In the genomic region with DNA sequence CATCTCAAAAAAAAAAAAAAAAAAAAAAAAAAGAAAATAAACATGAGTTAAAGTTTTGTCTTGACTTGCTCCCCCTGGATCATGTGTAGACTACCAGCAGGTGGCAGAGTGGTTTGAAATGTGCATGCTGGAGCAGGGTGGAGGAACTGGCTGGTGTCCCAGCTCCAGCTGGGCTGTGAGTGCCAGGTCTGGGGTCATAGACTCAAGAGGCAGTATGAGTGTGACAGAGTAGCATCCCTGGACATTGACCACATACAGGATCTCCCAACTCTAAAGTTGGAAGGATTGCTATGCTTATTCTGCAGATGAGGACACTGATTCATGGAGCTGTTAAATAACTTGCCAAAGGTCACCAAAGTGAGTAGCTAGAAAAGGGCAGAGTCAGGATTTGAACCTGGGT, we compare ENCODE assay signal across 8 cellular contexts.
DNase-seq lines count a peak whose midpoint lies in the region; ATAC-seq and TF ChIP-seq lines count a peak whose summit lies in the region.

No MANE protein-coding gene starts in this region.

- H3K27ac ChIP-seq in left lung = no peak overlapping the region
- no peak overlapping the region for H3K27ac ChIP-seq in spleen

- intact Hi-C loops in MCF 10A (cut with micrococcal nuclease) = loop anchor here (2.0 kb wide), 1 partner anchor 213 kb away; no protein-coding TSS in a partner anchor
- intact Hi-C loops in left lung (cut with DNase I) = no loop called here
- intact Hi-C loops in spleen (cut with DNase I; ENCODE audit: low total_unique reads) = no loop called here

- H3K4me3 Mint-ChIP-seq in MCF 10A (ENCODE audit: unreplicated experiment) = no peak overlapping the region

- POLR2A ChIA-PET in MCF 10A (lab: Yijun Ruan, JAX) = no interaction called here

- H3K27me3 Mint-ChIP-seq in MCF 10A (ENCODE audit: insufficient read depth, unreplicated experiment) = peaks cover 57% of the 10 kb centered on the region

- H3K9me3 ChIP-seq in left lung = no peaks in the 10 kb centered on the region
- no peaks in the 10 kb centered on the region for H3K9me3 ChIP-seq in spleen

- H3K27me3 ChIP-seq in left lung (no peaks in the 10 kb centered on the region), spleen (replicated peaks in 1 of 7) (peaks cover 0 to 70% (median 0%) of the 10 kb centered on the region in 7 donors)

- CTCF ChIA-PET in MCF 10A (lab: Yijun Ruan, JAX) = interaction anchor here (0.6 to 3.0 kb wide), 10 partner anchors 8 to 757 kb away, joined by 3 to 9 read pairs (median 3); no protein-coding TSS in a partner anchor

- no peaks in the 10 kb centered on the region for H3K36me3 ChIP-seq in left lung
- H3K36me3 ChIP-seq in spleen = no peaks in the 10 kb centered on the region

- H3K4me1 Mint-ChIP-seq in MCF 10A (ENCODE audit: insufficient read depth, unreplicated experiment) = no peaks in the 10 kb centered on the region

- peak; percentile 21 for TF ChIP-seq CTCF in MCF 10A (IDR thresholded peaks at IDR 0.05; ENCODE audit: unreplicated experiment)
- no peak for TF ChIP-seq CTCF in left lung (IDR thresholded peaks at IDR 0.05)
- peak in 2 of 11 experiments; percentile 6 to 12 for TF ChIP-seq CTCF in spleen (IDR thresholded peaks at IDR 0.05 in 8 of 11, conservative IDR thresholded peaks at IDR 0.05 in 3 of 11)

- no TSS peak for BruUV-seq in MCF 10A (replicated peaks; lab: Mats Ljungman, UMichigan)

- no peak for TF ChIP-seq EP300 in Ishikawa (IDR thresholded peaks at IDR 0.05; ENCODE audit: borderline replicate concordance)

- no peaks in the 10 kb centered on the region for H3K9me3 Mint-ChIP-seq in MCF 10A (ENCODE audit: unreplicated experiment)

- peaks cover 5% of the 10 kb centered on the region for H3K36me3 Mint-ChIP-seq in MCF 10A (ENCODE audit: insufficient read depth, unreplicated experiment)

- peak; percentile 22; the same call in 1 of the 2 replicates for TF ChIP-seq RAD21 in Ishikawa (IDR thresholded peaks at IDR 0.05; ENCODE audit: low read depth)

- no peaks in the 10 kb centered on the region for H3K4me1 ChIP-seq in left lung
- H3K4me1 ChIP-seq in spleen = no peaks in the 10 kb centered on the region

- ATAC-seq in left lung = peak; percentile 38
- no peak for ATAC-seq in HG03025 (IDR thresholded peaks at IDR 0.05; ENCODE audit: low FRiP score, unreplicated experiment)
- ATAC-seq in HG02642 (IDR thresholded peaks at IDR 0.05; ENCODE audit: poor library complexity, unreplicated experiment) = no peak

- H3K4me3 ChIP-seq in left lung (no peak overlapping the region), spleen (no peak overlapping the region)

- no peak overlapping the region for H3K27ac Mint-ChIP-seq in MCF 10A (ENCODE audit: low read depth, unreplicated experiment)

- TF ChIP-seq POLR2A in spleen (IDR thresholded peaks at IDR 0.05) = no peak

- DNase-seq in DMS53 (lab: John Stamatoyannopoulos, UW) (peak; percentile 75), MCF 10A (ENCODE audit: unreplicated experiment) (peak; percentile 52), left lung (no peak), spleen (no peak), NCI-H2029 treated with DMSO at 0.1 percent for 48 hours (lab: John Stamatoyannopoulos, UW) (no peak)

TF ChIP-seq in Ishikawa, 13 proteins besides CTCF, POLR2A, EP300 and RAD21:
- TF ChIP-seq CEBPB (IDR thresholded peaks at IDR 0.05) (no peak), TEAD4 (IDR thresholded peaks at IDR 0.05) (no peak), CREB1 (IDR thresholded peaks at IDR 0.05; ENCODE audit: low read depth) (no peak), ZBTB7A (IDR thresholded peaks at IDR 0.05; ENCODE audit: low read depth) (no peak), YY1 (IDR thresholded peaks at IDR 0.05; ENCODE audit: low read depth) (no peak), TCF12 (IDR thresholded peaks at IDR 0.05; ENCODE audit: low read depth) (no peak), NFIC (IDR thresholded peaks at IDR 0.05) (no peak), FOXM1 (IDR thresholded peaks at IDR 0.05; ENCODE audit: borderline replicate concordance, low read depth) (no peak), EGR1 (IDR thresholded peaks at IDR 0.05) (no peak), TAF1 (IDR thresholded peaks at IDR 0.05; ENCODE audit: low read depth) (no peak)
- TF ChIP-seq, protein P1, sequence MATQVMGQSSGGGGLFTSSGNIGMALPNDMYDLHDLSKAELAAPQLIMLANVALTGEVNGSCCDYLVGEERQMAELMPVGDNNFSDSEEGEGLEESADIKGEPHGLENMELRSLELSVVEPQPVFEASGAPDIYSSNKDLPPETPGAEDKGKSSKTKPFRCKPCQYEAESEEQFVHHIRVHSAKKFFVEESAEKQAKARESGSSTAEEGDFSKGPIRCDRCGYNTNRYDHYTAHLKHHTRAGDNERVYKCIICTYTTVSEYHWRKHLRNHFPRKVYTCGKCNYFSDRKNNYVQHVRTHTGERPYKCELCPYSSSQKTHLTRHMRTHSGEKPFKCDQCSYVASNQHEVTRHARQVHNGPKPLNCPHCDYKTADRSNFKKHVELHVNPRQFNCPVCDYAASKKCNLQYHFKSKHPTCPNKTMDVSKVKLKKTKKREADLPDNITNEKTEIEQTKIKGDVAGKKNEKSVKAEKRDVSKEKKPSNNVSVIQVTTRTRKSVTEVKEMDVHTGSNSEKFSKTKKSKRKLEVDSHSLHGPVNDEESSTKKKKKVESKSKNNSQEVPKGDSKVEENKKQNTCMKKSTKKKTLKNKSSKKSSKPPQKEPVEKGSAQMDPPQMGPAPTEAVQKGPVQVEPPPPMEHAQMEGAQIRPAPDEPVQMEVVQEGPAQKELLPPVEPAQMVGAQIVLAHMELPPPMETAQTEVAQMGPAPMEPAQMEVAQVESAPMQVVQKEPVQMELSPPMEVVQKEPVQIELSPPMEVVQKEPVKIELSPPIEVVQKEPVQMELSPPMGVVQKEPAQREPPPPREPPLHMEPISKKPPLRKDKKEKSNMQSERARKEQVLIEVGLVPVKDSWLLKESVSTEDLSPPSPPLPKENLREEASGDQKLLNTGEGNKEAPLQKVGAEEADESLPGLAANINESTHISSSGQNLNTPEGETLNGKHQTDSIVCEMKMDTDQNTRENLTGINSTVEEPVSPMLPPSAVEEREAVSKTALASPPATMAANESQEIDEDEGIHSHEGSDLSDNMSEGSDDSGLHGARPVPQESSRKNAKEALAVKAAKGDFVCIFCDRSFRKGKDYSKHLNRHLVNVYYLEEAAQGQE (IDR thresholded peaks at IDR 0.05; ENCODE audit: low read depth) = no peak
- TF ChIP-seq, protein P2, sequence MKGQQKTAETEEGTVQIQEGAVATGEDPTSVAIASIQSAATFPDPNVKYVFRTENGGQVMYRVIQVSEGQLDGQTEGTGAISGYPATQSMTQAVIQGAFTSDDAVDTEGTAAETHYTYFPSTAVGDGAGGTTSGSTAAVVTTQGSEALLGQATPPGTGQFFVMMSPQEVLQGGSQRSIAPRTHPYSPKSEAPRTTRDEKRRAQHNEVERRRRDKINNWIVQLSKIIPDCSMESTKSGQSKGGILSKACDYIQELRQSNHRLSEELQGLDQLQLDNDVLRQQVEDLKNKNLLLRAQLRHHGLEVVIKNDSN (IDR thresholded peaks at IDR 0.05) = no peak
- TF ChIP-seq, protein P3, sequence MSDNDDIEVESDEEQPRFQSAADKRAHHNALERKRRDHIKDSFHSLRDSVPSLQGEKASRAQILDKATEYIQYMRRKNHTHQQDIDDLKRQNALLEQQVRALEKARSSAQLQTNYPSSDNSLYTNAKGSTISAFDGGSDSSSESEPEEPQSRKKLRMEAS (IDR thresholded peaks at IDR 0.05) = no peak

Comparison
In these comparisons a context has a peak if more than half of its experiments do, and no peak if none do; other contexts are left out.
1. DNase-seq: peak in DMS53 (single experiment) and MCF 10A (single experiment); none in left lung (0 of 2), spleen (single experiment) and NCI-H2029 treated with DMSO at 0.1 percent for 48 hours (single experiment).